In genomic region chr12:122974274-122974891, GRCh38 we compare ENCODE assay signal across 8 cellular contexts. TPM values are rescaled to one million over a fixed set of nuclear protein-coding genes. Genes with fewer than 3 reads are reported as not detected.
DNase-seq lines count a peak whose midpoint lies in the region; ATAC-seq and TF ChIP-seq lines count a peak whose summit lies in the region.

No MANE protein-coding gene starts in this region.

- H3K4me1 Mint-ChIP-seq in dendritic cell treated with granulocyte-macrophage colony-stimulating factor and Interleukin-4, amounts not matched to agents 40 ng/mL and 50 ng/mL, for 4 days (ENCODE audit: low read depth), result peaks cover 44% of the 10 kb centered on the region

- H3K36me3 Mint-ChIP-seq in dendritic cell treated with granulocyte-macrophage colony-stimulating factor and Interleukin-4, amounts not matched to agents 40 ng/mL and 50 ng/mL, for 4 days (ENCODE audit: low read depth), result peaks cover 52% of the 10 kb centered on the region

- TF ChIP-seq CTCF in C4-2B (conservative IDR thresholded peaks at IDR 0.05), result no peak

- no peaks in the 10 kb centered on the region for H3K27me3 Mint-ChIP-seq in dendritic cell treated with granulocyte-macrophage colony-stimulating factor and Interleukin-4, amounts not matched to agents 40 ng/mL and 50 ng/mL, for 4 days

- H3K27ac ChIP-seq in C4-2B, result peak overlapping the region; percentile 92

- ATAC-seq in GM19395 (IDR thresholded peaks at IDR 0.05; ENCODE audit: unreplicated experiment) (peak; percentile 79), HG03558 (IDR thresholded peaks at IDR 0.05; ENCODE audit: extremely low read depth, unreplicated experiment) (peak; percentile 47), left lobe of liver (peak; percentile 89)

- peak overlapping the region; percentile 97 for H3K4me3 Mint-ChIP-seq in dendritic cell treated with granulocyte-macrophage colony-stimulating factor and Interleukin-4, amounts not matched to agents 40 ng/mL and 50 ng/mL, for 4 days

- intact Hi-C loops in dendritic cell treated with granulocyte-macrophage colony-stimulating factor and Interleukin-4, amounts not matched to agents 40 ng/mL and 50 ng/mL, for 4 days (cut with micrococcal nuclease), result no loop called here

- no peaks in the 10 kb centered on the region for H3K9me3 Mint-ChIP-seq in dendritic cell treated with granulocyte-macrophage colony-stimulating factor and Interleukin-4, amounts not matched to agents 40 ng/mL and 50 ng/mL, for 4 days

- H3K27ac Mint-ChIP-seq in dendritic cell treated with granulocyte-macrophage colony-stimulating factor and Interleukin-4, amounts not matched to agents 40 ng/mL and 50 ng/mL, for 4 days, result peak overlapping the region; percentile 100

- DNase-seq in NCI-H748 (lab: John Stamatoyannopoulos, UW; ENCODE audit: unreplicated experiment) (peak; percentile 98), left lobe of liver (ENCODE audit: low spot score) (peak; percentile 99)
- DNase-seq in activated CD4-positive, alpha-beta T cell treated with anti-CD3 and anti-CD28 coated beads, Interleukin-2, amount 50 U/mL, for 24 hours (ENCODE audit: low read depth in 1 of 2, low spot score in 1 of 2), result peak; percentile 99 to 100
- peak; percentile 99 to 100 for DNase-seq in stimulated activated CD4-positive, alpha-beta T cell treated with anti-CD3 and anti-CD28 coated beads, Interleukin-2, amount 100 ng/mL, for 24 hours

RNA-seq across cellular contexts. Expression of gene OGFOD2, which starts 0.7 kb away (rescaled TPM):
- total RNA-seq in left lobe of liver, result 26.1 TPM

RNA-seq across cellular contexts. Expression of gene ARL6IP4, which starts 6.1 kb away (rescaled TPM):
- total RNA-seq in left lobe of liver, result 122 TPM

RNA-seq across cellular contexts. Expression of gene ABCB9, which starts 8.1 kb away (rescaled TPM):
- 1.2 TPM for total RNA-seq in left lobe of liver

Comparison
In these comparisons a context has a peak if more than half of its experiments do, and no peak if none do; other contexts are left out.
1. Peak in every context shown above with its lines: DNase-seq, ATAC-seq and H3K27ac ChIP-seq.